In the genomic region with DNA sequence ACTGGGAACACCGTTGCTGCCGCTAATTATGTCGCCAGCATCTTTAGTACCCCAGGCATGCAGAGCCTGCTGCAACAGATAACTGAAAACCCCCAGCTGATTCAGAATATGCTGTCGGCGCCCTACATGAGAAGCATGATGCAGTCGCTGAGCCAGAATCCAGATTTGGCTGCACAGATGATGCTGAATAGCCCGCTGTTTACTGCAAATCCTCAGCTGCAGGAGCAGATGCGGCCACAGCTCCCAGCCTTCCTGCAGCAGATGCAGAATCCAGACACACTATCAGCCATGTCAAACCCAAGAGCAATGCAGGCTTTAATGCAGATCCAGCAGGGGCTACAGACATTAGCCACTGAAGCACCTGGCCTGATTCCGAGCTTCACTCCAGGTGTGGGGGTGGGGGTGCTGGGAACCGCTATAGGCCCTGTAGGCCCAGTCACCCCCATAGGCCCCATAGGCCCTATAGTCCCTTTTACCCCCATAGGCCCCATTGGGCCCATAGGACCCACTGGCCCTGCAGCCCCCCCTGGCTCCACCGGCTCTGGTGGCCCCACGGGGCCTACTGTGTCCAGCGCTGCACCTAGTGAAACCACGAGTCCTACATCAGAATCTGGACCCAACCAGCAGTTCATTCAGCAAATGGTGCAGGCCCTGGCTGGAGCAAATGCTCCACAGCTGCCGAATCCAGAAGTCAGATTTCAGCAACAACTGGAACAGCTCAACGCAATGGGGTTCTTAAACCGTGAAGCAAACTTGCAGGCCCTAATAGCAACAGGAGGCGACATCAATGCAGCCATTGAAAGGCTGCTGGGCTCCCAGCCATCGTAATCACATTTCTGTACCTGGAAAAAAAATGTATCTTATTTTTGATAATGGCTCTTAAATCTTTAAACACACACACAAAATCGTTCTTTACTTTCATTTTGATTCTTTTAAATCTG, we compare ENCODE assay signal across 8 cellular contexts. TPM values are rescaled to one million over a fixed set of nuclear protein-coding genes. Genes with fewer than 3 reads are reported as not detected.
A peak's percentile ranks its signal among the peaks of the same experiment; 100 is the strongest.
DNase-seq lines count a peak whose midpoint lies in the region; ATAC-seq and TF ChIP-seq lines count a peak whose summit lies in the region.

No MANE protein-coding gene starts in this region.

- in situ Hi-C loops in GM23248 (cut with MboI), result no loop called here

- no peaks in the 10 kb centered on the region; the same call in 1 of the 2 replicates for H4K20me1 ChIP-seq in GM23248 (ENCODE audit: insufficient read depth)

- intact Hi-C loops in head of caudate nucleus (cut with DNase I), result no loop called here

- no peaks in the 10 kb centered on the region for H3K9me2 ChIP-seq in GM23248 (ENCODE audit: insufficient read depth)

- peaks cover 7% of the 10 kb centered on the region; the same call in 1 of the 2 replicates for H3F3A ChIP-seq in GM23248 (ENCODE audit: insufficient read depth)

- no peaks in the 10 kb centered on the region for H3K9me3 ChIP-seq in GM23248 (ENCODE audit: low read depth)

- 2 to 3% methylated on average over 15 to 19 of the region's 20 CpGs for WGBS in GM23248 (ENCODE audit: low coverage in 1 of 2, low lambda C conversion rate in 2 of 2, missing lambda C conversion rate in 2 of 2), 2 experiments

- H3K4me2 ChIP-seq in GM23248 (ENCODE audit: unreplicated experiment), result peak overlapping the region; percentile 77

- peak overlapping the region; percentile 100 for H3K9ac ChIP-seq in GM23248

- peak overlapping the region; percentile 56 for H3K4me3 ChIP-seq in AG09309 (ENCODE audit: control insufficient read depth, low read depth, low read length)
- H3K4me3 ChIP-seq in GM23248, result peak overlapping the region; percentile 97
- H3K4me3 ChIP-seq in retinal pigment epithelial cell (ENCODE audit: low read length), result peak overlapping the region; percentile 69

- H3K79me2 ChIP-seq in GM23248 (ENCODE audit: insufficient read depth), result peaks cover 63% of the 10 kb centered on the region

- no peak overlapping the region for H2AFZ ChIP-seq in GM23248

- H3K27ac ChIP-seq in GM23248 (peak overlapping the region; percentile 99), foreskin keratinocyte (no peak overlapping the region)

- peaks cover 27% of the 10 kb centered on the region for H3K4me1 ChIP-seq in GM23248 (ENCODE audit: insufficient read depth)
- H3K4me1 ChIP-seq in foreskin keratinocyte, result peaks cover 8% of the 10 kb centered on the region

- no peaks in the 10 kb centered on the region for H3K27me3 ChIP-seq in GM23248 (replicated peaks; ENCODE audit: insufficient read depth)
- H3K27me3 ChIP-seq in foreskin keratinocyte, result no peaks in the 10 kb centered on the region

- ATAC-seq in foreskin keratinocyte, result no peak

- CTCF ChIA-PET in HEK293T (lab: Yijun Ruan, JAX), result no interaction called here

- TF ChIP-seq CTCF in AG09309 (IDR thresholded peaks at IDR 0.05; ENCODE audit: control insufficient read depth, insufficient read depth, low read depth, low read length, missing control alignments), result no peak
- no peak for TF ChIP-seq CTCF in retinal pigment epithelial cell (conservative IDR thresholded peaks at IDR 0.05; ENCODE audit: low read depth, low read length)
- no peak for TF ChIP-seq CTCF in foreskin keratinocyte (conservative IDR thresholded peaks at IDR 0.05)

- POLR2A ChIA-PET in HEK293T (lab: Yijun Ruan, JAX), result interaction anchor here (0.6 to 1.3 kb wide), 3 partner anchors 11 to 430 kb away, joined by 3 to 6 read pairs (median 4); a partner anchor contains a TSS

- no peak for DNase-seq in AG09309 (ENCODE audit: low read depth)
- DNase-seq in GM23248, result peak; percentile 45
- DNase-seq in activated CD4-positive, alpha-beta T cell treated with anti-CD3 and anti-CD28 coated beads, Interleukin-2, amount 50 U/mL, for 48 hours, result peak; percentile 10 to 14
- DNase-seq in head of caudate nucleus, result peak in 33 of 42 donors; percentile 3 to 68 (median 27)
- DNase-seq in retinal pigment epithelial cell (ENCODE audit: low read depth), result no peak
- no peak for DNase-seq in NCI-H510A treated with DMSO at 0.1 percent for 48 hours (lab: John Stamatoyannopoulos, UW)
- DNase-seq in HEK293T (ENCODE audit: extremely low spot score), result no peak
- DNase-seq in foreskin keratinocyte, result no peak

- H3K36me3 ChIP-seq in GM23248 (ENCODE audit: low read depth), result no peaks in the 10 kb centered on the region

TF ChIP-seq in HEK293T, 16 proteins besides CTCF, POLR2A, EP300 and RAD21:
- no peak for TF ChIP-seq ZNF384 (IDR thresholded peaks at IDR 0.05)
- TF ChIP-seq L3MBTL2 (conservative IDR thresholded peaks at IDR 0.05), result no peak
- TF ChIP-seq ARNT (IDR thresholded peaks at IDR 0.05), result no peak
- no peak for TF ChIP-seq FOXK2 (IDR thresholded peaks at IDR 0.05)
- TF ChIP-seq NFRKB (IDR thresholded peaks at IDR 0.05), result no peak
- TF ChIP-seq TARDBP (IDR thresholded peaks at IDR 0.05), result no peak
- no peak for TF ChIP-seq ELF4 (IDR thresholded peaks at IDR 0.05)
- TF ChIP-seq LEF1 (IDR thresholded peaks at IDR 0.05; ENCODE audit: borderline replicate concordance), result no peak
- TF ChIP-seq, protein P1, sequence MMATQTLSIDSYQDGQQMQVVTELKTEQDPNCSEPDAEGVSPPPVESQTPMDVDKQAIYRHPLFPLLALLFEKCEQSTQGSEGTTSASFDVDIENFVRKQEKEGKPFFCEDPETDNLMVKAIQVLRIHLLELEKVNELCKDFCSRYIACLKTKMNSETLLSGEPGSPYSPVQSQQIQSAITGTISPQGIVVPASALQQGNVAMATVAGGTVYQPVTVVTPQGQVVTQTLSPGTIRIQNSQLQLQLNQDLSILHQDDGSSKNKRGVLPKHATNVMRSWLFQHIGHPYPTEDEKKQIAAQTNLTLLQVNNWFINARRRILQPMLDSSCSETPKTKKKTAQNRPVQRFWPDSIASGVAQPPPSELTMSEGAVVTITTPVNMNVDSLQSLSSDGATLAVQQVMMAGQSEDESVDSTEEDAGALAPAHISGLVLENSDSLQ (IDR thresholded peaks at IDR 0.05), result no peak
- no peak for TF ChIP-seq SUZ12 (IDR thresholded peaks at IDR 0.05)
- no peak for TF ChIP-seq FOXM1 (IDR thresholded peaks at IDR 0.05; ENCODE audit: borderline replicate concordance)

RNA-seq across cellular contexts. Expression of a gene that starts 1.8 kb away (rescaled TPM):
- total RNA-seq in GM23248 (2014; rRNA removed; shearing (Covaris generic)), result 11.4 and 11.9 TPM in 2 replicates
- polyA plus RNA-seq in GM23248 (2016; fragmentation: Nextera tagmentation; extraction: Ambion mirVana) (40.6 and 41.8 TPM in 2 replicates), foreskin keratinocyte (10.6 and 11.1 TPM in 2 replicates)
- 15.1 and 19.6 TPM in 2 replicates for total RNA-seq in foreskin keratinocyte

Comparison
In these comparisons a context has a peak if more than half of its experiments do, and no peak if none do; other contexts are left out.
1. DNase-seq: peak in GM23248 (single experiment), activated CD4-positive, alpha-beta T cell treated with anti-CD3 and anti-CD28 coated beads, Interleukin-2, amount 50 U/mL, for 48 hours (2 of 2) and head of caudate nucleus (33 of 42); none in AG09309 (single experiment), retinal pigment epithelial cell (single experiment), NCI-H510A treated with DMSO at 0.1 percent for 48 hours (single experiment), HEK293T (single experiment) and foreskin keratinocyte (0 of 2).
2. Peak in every context shown above with its lines, with median percentiles within 50 percentile points of each other: H3K4me3 ChIP-seq.